25 cellular contexts compared by ENCODE assay signal in genomic region chrX:15399901-15400500, GRCh38. TPM values are rescaled to one million over a fixed set of nuclear protein-coding genes. Genes with fewer than 3 reads are reported as not detected.
"Had no signal": no experiment of that assay in that cellular context is flagged by ENCODE, and none has a peak within 500 bp of the region (broad histone marks: within the 10 kb centered on the region; RNA-seq: fewer than 3 reads in every experiment).

No MANE protein-coding gene starts in this region.

- H3K9me3 Mint-ChIP-seq: activated CD4-positive, alpha-beta memory T cell treated with anti-CD3 and anti-CD28 coated beads, Interleukin-2, amount 10 ng/mL, durations not matched to agents 7 days and 5 days; activated naive CD8-positive, alpha-beta T cell treated with anti-CD3 and anti-CD28 coated beads, Interleukin-2, amount 10 ng/mL, durations not matched to agents 7 days and 5 days; activated T-helper 17 cell treated with anti-CD3 and anti-CD28 coated beads, Interleukin-2, amount 50 U/mL, for 72 hours; effector memory CD8-positive, alpha-beta T cell; stimulated activated naive CD8-positive, alpha-beta T cell treated with anti-CD3 and anti-CD28 coated beads, Interleukin-15, Interleukin-2, amounts not matched to agents 100 ng/mL and 50 ng/mL, for 24 hours had no signal

- H3K4me1 Mint-ChIP-seq: activated T-helper 17 cell treated with anti-CD3 and anti-CD28 coated beads, Interleukin-2, amount 50 U/mL, for 72 hours had no signal

- H3K27ac Mint-ChIP-seq: activated CD4-positive, alpha-beta memory T cell treated with anti-CD3 and anti-CD28 coated beads, Interleukin-2, amount 10 ng/mL, durations not matched to agents 7 days and 5 days; activated CD8-positive, alpha-beta memory T cell treated with anti-CD3 and anti-CD28 coated beads, Interleukin-2, amount 10 ng/mL, durations not matched to agents 7 days and 5 days; activated naive CD8-positive, alpha-beta T cell treated with anti-CD3 and anti-CD28 coated beads, Interleukin-2, amount 10 ng/mL, durations not matched to agents 7 days and 5 days; activated T-helper 17 cell treated with anti-CD3 and anti-CD28 coated beads, Interleukin-2, amount 50 U/mL, for 72 hours; effector memory CD8-positive, alpha-beta T cell; nephron progenitor cell; stimulated activated naive CD8-positive, alpha-beta T cell treated with anti-CD3 and anti-CD28 coated beads, Interleukin-15, Interleukin-2, amounts not matched to agents 100 ng/mL and 50 ng/mL, for 24 hours had no signal

- H3K36me3 Mint-ChIP-seq: activated CD8-positive, alpha-beta memory T cell treated with anti-CD3 and anti-CD28 coated beads, Interleukin-2, amount 10 ng/mL, durations not matched to agents 7 days and 5 days; activated naive CD8-positive, alpha-beta T cell treated with anti-CD3 and anti-CD28 coated beads, Interleukin-2, amount 10 ng/mL, durations not matched to agents 7 days and 5 days had no signal

- H3K4me3 ChIP-seq: body of pancreas, esophagus squamous epithelium, skin epidermis, vagina had no signal

- DNase-seq: activated CD4-positive, alpha-beta memory T cell treated with anti-CD3 and anti-CD28 coated beads, Interleukin-2, amount 10 ng/mL, durations not matched to agents 7 days and 5 days; activated CD4-positive, alpha-beta T cell treated with anti-CD3 and anti-CD28 coated beads for 48 hours; activated CD4-positive, CD25-positive, alpha-beta regulatory T cell; activated CD8-positive, alpha-beta memory T cell treated with anti-CD3 and anti-CD28 coated beads, Interleukin-2, amount 10 ng/mL, durations not matched to agents 7 days and 5 days; activated naive CD4-positive, alpha-beta T cell treated with Interleukin-2 at 50 U/mL for 16 hours; activated naive CD8-positive, alpha-beta T cell treated with anti-CD3 and anti-CD28 coated beads, Interleukin-2, amount 10 ng/mL, durations not matched to agents 7 days and 5 days; amygdala; body of pancreas; caudate nucleus; effector memory CD8-positive, alpha-beta T cell; esophagus squamous epithelium; foreskin keratinocyte; hippocampal formation; left cardiac atrium; midbrain; nephron progenitor cell; nucleus accumbens; posterior cingulate gyrus; stimulated activated CD4-positive, alpha-beta T cell treated with anti-CD3 and anti-CD28 coated beads, Interleukin-2, amount 100 ng/mL, for 48 hours; T1000; trophoblast cell had no signal

- H3K36me3 ChIP-seq: esophagus squamous epithelium, vagina had no signal

- H3K27me3 Mint-ChIP-seq: activated CD4-positive, alpha-beta memory T cell treated with anti-CD3 and anti-CD28 coated beads, Interleukin-2, amount 10 ng/mL, durations not matched to agents 7 days and 5 days; stimulated activated naive CD8-positive, alpha-beta T cell treated with anti-CD3 and anti-CD28 coated beads, Interleukin-15, Interleukin-2, amounts not matched to agents 100 ng/mL and 50 ng/mL, for 24 hours had no signal

- H3K27ac ChIP-seq: body of pancreas, esophagus squamous epithelium, foreskin keratinocyte, skin epidermis, vagina had no signal

- H3K4me3 Mint-ChIP-seq: activated CD4-positive, alpha-beta memory T cell treated with anti-CD3 and anti-CD28 coated beads, Interleukin-2, amount 10 ng/mL, durations not matched to agents 7 days and 5 days; activated CD8-positive, alpha-beta memory T cell treated with anti-CD3 and anti-CD28 coated beads, Interleukin-2, amount 10 ng/mL, durations not matched to agents 7 days and 5 days; activated naive CD8-positive, alpha-beta T cell treated with anti-CD3 and anti-CD28 coated beads, Interleukin-2, amount 10 ng/mL, durations not matched to agents 7 days and 5 days; activated T-helper 17 cell treated with anti-CD3 and anti-CD28 coated beads, Interleukin-2, amount 50 U/mL, for 72 hours; effector memory CD8-positive, alpha-beta T cell; nephron progenitor cell; stimulated activated naive CD8-positive, alpha-beta T cell treated with anti-CD3 and anti-CD28 coated beads, Interleukin-15, Interleukin-2, amounts not matched to agents 100 ng/mL and 50 ng/mL, for 24 hours had no signal

- H3K9me3 ChIP-seq: body of pancreas, esophagus squamous epithelium, vagina had no signal

- H3K4me1 ChIP-seq: body of pancreas, esophagus squamous epithelium, foreskin keratinocyte, vagina had no signal

- ATAC-seq: activated CD8-positive, alpha-beta memory T cell treated with anti-CD3 and anti-CD28 coated beads, Interleukin-2, amount 10 ng/mL, durations not matched to agents 7 days and 5 days; activated T-helper 17 cell treated with anti-CD3 and anti-CD28 coated beads, Interleukin-2, amount 50 U/mL, for 72 hours; body of pancreas; effector memory CD8-positive, alpha-beta T cell; foreskin keratinocyte had no signal

- H3K27me3 ChIP-seq: body of pancreas, esophagus squamous epithelium, foreskin keratinocyte, vagina had no signal

RNA-seq across cellular contexts. Expression of gene VEGFD, which starts 15.8 kb away (rescaled TPM):
- polyA plus RNA-seq: foreskin keratinocyte had no signal
